ENCODE assay signal across 16 cellular contexts in genomic region chr1:62025892-62026291, GRCh38.
DNase-seq lines count a peak whose midpoint lies in the region; ATAC-seq and TF ChIP-seq lines count a peak whose summit lies in the region.
"Had no signal": no experiment of that assay in that cellular context is flagged by ENCODE, and none has a peak within 500 bp of the region (broad histone marks: within the 10 kb centered on the region; RNA-seq: fewer than 3 reads in every experiment).

No MANE protein-coding gene starts in this region.

- intact Hi-C loops in left ventricle myocardium inferior (cut with micrococcal nuclease) = no loop called here

- no peaks in the 10 kb centered on the region for H3K27me3 ChIP-seq in left ventricle myocardium inferior (ENCODE audit: low read depth)
- no peaks in the 10 kb centered on the region for H3K27me3 ChIP-seq in right atrium auricular region
- no peaks in the 10 kb centered on the region for H3K27me3 ChIP-seq in skeletal muscle tissue (ENCODE audit: control insufficient read depth in 3 of 3, insufficient read depth in 3 of 3, low read length in 3 of 3)
- H3K27me3 ChIP-seq: BLaER1 had no signal

- H3K4me1 ChIP-seq in left ventricle myocardium inferior (peaks cover 37% of the 10 kb centered on the region), right atrium auricular region (peaks cover 0 to 6% of the 10 kb centered on the region in 2 donors), skeletal muscle tissue (ENCODE audit: control insufficient read depth in 3 of 3, insufficient read depth in 3 of 3, low read length in 3 of 3) (peaks cover 11 to 29% (median 14%) of the 10 kb centered on the region in 3 donors)

- H3K36me3 ChIP-seq in left ventricle myocardium inferior = peaks cover 10% of the 10 kb centered on the region
- H3K36me3 ChIP-seq in right atrium auricular region = no peaks in the 10 kb centered on the region
- no peaks in the 10 kb centered on the region for H3K36me3 ChIP-seq in skeletal muscle tissue (ENCODE audit: control insufficient read depth in 3 of 3, insufficient read depth in 3 of 3, low read length in 3 of 3)
- H3K36me3 ChIP-seq: BLaER1 had no signal

- peaks cover 30% of the 10 kb centered on the region for H3K4me1 Mint-ChIP-seq in WTC11

- peak overlapping the region; percentile 15 for H3K27ac Mint-ChIP-seq in WTC11

- peaks cover 16% of the 10 kb centered on the region for H3K9me3 Mint-ChIP-seq in WTC11

- H3K9me3 ChIP-seq in left ventricle myocardium inferior (replicated peaks) = peaks cover 12% of the 10 kb centered on the region
- peaks cover 0 to 5% of the 10 kb centered on the region in 2 donors for H3K9me3 ChIP-seq in right atrium auricular region
- H3K9me3 ChIP-seq in skeletal muscle tissue (ENCODE audit: control insufficient read depth in 3 of 3, low read length in 3 of 3) = no peaks in the 10 kb centered on the region

- no peak overlapping the region for H3K4me3 Mint-ChIP-seq in WTC11
- H3K4me3 Mint-ChIP-seq: CD8-positive, alpha-beta memory T cell had no signal

- DNase-seq in left ventricle myocardium inferior (no peak), right atrium auricular region (ENCODE audit: low spot score) (no peak), WTC11 (ENCODE audit: low spot score) (no peak), pons (ENCODE audit: low spot score) (peak; percentile 37), T-helper 2 cell (no peak), NCI-H1694 treated with DMSO at 0.1 percent for 48 hours (lab: John Stamatoyannopoulos, UW) (no peak), SKM-1 (lab: John Stamatoyannopoulos, UW; ENCODE audit: unreplicated experiment) (no peak)
- DNase-seq: AML-193; Calu3; CD8-positive, alpha-beta memory T cell; DMS 273 treated with DMSO at 0.1 percent for 48 hours; GM23248 had no signal

- TF ChIP-seq CTCF in left ventricle myocardium inferior (IDR thresholded peaks at IDR 0.05; ENCODE audit: borderline replicate concordance) (no peak), right atrium auricular region (IDR thresholded peaks at IDR 0.05) (no peak), WTC11 (IDR thresholded peaks at IDR 0.05) (no peak)

- H3K27ac ChIP-seq in left ventricle myocardium inferior (replicated peaks) (peak overlapping the region; percentile 3), right atrium auricular region (no peak overlapping the region), skeletal muscle tissue (ENCODE audit: low read depth, low read length) (peak overlapping the region; percentile 82)
- H3K27ac ChIP-seq: 22Rv1, BLaER1, GM23248 had no signal

- H3K4me3 ChIP-seq in left ventricle myocardium inferior (no peak overlapping the region), right atrium auricular region (no peak overlapping the region), skeletal muscle tissue (ENCODE audit: low read length in 3 of 3) (no peak overlapping the region)
- H3K4me3 ChIP-seq: BLaER1, GM23248 had no signal

- H3K27me3 Mint-ChIP-seq in WTC11 (ENCODE audit: low read depth) = no peaks in the 10 kb centered on the region
- H3K27me3 Mint-ChIP-seq: CD8-positive, alpha-beta memory T cell had no signal

- CTCF ChIA-PET in WTC11 (lab: Charles Lee) = no interaction called here

- POLR2A ChIA-PET in WTC11 (lab: Charles Lee) = no interaction called here

- no peak for ATAC-seq in WTC11
- ATAC-seq: HCT116 had no signal

- peaks cover 23% of the 10 kb centered on the region for H3K36me3 Mint-ChIP-seq in WTC11

- H3K9ac ChIP-seq in skeletal muscle tissue (ENCODE audit: low read depth in 1 of 3, low read length in 3 of 3) = no peak overlapping the region
- H3K9ac ChIP-seq: BLaER1, GM23248 had no signal

TF ChIP-seq in WTC11, 78 proteins besides CTCF, POLR2A, EP300 and RAD21:
- TF ChIP-seq ETV6 (CRISPR knock-in tag; IDR thresholded peaks at IDR 0.05) = no peak
- TF ChIP-seq, protein P1, sequence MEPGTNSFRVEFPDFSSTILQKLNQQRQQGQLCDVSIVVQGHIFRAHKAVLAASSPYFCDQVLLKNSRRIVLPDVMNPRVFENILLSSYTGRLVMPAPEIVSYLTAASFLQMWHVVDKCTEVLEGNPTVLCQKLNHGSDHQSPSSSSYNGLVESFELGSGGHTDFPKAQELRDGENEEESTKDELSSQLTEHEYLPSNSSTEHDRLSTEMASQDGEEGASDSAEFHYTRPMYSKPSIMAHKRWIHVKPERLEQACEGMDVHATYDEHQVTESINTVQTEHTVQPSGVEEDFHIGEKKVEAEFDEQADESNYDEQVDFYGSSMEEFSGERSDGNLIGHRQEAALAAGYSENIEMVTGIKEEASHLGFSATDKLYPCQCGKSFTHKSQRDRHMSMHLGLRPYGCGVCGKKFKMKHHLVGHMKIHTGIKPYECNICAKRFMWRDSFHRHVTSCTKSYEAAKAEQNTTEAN (CRISPR knock-in tag; IDR thresholded peaks at IDR 0.05) = no peak
- no peak for TF ChIP-seq ZNF232 (CRISPR knock-in tag; IDR thresholded peaks at IDR 0.05)
- TF ChIP-seq, protein P2, sequence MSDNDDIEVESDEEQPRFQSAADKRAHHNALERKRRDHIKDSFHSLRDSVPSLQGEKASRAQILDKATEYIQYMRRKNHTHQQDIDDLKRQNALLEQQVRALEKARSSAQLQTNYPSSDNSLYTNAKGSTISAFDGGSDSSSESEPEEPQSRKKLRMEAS (CRISPR knock-in tag; IDR thresholded peaks at IDR 0.05) = no peak
- TF ChIP-seq HMGA2 (CRISPR knock-in tag; IDR thresholded peaks at IDR 0.05) = no peak
- no peak for TF ChIP-seq ZNF532 (CRISPR knock-in tag; IDR thresholded peaks at IDR 0.05; ENCODE audit: borderline replicate concordance)
- TF ChIP-seq ZNF512 (CRISPR knock-in tag; IDR thresholded peaks at IDR 0.05; ENCODE audit: borderline replicate concordance) = no peak
- TF ChIP-seq SOX15 (CRISPR knock-in tag; IDR thresholded peaks at IDR 0.05) = no peak
- TF ChIP-seq USF2 (CRISPR knock-in tag; IDR thresholded peaks at IDR 0.05) = no peak
- TF ChIP-seq, protein P3, sequence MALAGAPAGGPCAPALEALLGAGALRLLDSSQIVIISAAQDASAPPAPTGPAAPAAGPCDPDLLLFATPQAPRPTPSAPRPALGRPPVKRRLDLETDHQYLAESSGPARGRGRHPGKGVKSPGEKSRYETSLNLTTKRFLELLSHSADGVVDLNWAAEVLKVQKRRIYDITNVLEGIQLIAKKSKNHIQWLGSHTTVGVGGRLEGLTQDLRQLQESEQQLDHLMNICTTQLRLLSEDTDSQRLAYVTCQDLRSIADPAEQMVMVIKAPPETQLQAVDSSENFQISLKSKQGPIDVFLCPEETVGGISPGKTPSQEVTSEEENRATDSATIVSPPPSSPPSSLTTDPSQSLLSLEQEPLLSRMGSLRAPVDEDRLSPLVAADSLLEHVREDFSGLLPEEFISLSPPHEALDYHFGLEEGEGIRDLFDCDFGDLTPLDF (CRISPR knock-in tag; IDR thresholded peaks at IDR 0.05) = no peak

Comparison
In these comparisons a context has a peak if more than half of its experiments do, and no peak if none do; other contexts are left out.
1. H3K27ac ChIP-seq: peak in left ventricle myocardium inferior (single experiment) and skeletal muscle tissue (single experiment); none in right atrium auricular region (0 of 2).